ENCODE assay signal across 1 cellular context in the genomic region with DNA sequence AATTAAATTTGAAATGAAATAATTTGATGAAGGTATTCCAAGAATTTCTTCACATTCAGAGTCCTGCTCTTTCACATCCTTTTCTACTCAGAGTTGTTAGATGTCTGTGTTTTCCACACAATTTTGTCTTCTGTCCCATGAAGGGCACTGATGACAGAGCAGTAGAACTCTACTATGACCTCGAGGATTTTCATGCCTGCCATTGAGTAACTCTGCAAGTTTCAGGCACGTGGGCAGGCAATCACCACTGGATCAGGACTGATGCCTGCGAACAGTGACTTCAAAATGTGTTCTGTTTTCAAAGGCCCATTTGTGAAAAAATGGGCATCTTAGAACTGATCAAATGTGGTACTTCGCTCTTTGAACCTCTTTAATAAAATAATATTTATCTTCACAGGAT.
TF ChIP-seq lines count a peak whose summit lies in the region.

No MANE protein-coding gene starts in this region.

TF ChIP-seq in HepG2, 621 proteins besides CTCF, POLR2A, EP300 and RAD21 (continued from another document):
- TF ChIP-seq, protein P1, sequence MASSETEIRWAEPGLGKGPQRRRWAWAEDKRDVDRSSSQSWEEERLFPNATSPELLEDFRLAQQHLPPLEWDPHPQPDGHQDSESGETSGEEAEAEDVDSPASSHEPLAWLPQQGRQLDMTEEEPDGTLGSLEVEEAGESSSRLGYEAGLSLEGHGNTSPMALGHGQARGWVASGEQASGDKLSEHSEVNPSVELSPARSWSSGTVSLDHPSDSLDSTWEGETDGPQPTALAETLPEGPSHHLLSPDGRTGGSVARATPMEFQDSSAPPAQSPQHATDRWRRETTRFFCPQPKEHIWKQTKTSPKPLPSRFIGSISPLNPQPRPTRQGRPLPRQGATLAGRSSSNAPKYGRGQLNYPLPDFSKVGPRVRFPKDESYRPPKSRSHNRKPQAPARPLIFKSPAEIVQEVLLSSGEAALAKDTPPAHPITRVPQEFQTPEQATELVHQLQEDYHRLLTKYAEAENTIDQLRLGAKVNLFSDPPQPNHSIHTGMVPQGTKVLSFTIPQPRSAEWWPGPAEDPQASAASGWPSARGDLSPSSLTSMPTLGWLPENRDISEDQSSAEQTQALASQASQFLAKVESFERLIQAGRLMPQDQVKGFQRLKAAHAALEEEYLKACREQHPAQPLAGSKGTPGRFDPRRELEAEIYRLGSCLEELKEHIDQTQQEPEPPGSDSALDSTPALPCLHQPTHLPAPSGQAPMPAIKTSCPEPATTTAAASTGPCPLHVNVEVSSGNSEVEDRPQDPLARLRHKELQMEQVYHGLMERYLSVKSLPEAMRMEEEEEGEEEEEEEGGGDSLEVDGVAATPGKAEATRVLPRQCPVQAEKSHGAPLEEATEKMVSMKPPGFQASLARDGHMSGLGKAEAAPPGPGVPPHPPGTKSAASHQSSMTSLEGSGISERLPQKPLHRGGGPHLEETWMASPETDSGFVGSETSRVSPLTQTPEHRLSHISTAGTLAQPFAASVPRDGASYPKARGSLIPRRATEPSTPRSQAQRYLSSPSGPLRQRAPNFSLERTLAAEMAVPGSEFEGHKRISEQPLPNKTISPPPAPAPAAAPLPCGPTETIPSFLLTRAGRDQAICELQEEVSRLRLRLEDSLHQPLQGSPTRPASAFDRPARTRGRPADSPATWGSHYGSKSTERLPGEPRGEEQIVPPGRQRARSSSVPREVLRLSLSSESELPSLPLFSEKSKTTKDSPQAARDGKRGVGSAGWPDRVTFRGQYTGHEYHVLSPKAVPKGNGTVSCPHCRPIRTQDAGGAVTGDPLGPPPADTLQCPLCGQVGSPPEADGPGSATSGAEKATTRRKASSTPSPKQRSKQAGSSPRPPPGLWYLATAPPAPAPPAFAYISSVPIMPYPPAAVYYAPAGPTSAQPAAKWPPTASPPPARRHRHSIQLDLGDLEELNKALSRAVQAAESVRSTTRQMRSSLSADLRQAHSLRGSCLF (CRISPR knock-in tag; IDR thresholded peaks at IDR 0.05; ENCODE audit: borderline replicate concordance) = no peak
- TF ChIP-seq SP140L (CRISPR knock-in tag; IDR thresholded peaks at IDR 0.05; ENCODE audit: borderline replicate concordance) = no peak
